In the genomic region with DNA sequence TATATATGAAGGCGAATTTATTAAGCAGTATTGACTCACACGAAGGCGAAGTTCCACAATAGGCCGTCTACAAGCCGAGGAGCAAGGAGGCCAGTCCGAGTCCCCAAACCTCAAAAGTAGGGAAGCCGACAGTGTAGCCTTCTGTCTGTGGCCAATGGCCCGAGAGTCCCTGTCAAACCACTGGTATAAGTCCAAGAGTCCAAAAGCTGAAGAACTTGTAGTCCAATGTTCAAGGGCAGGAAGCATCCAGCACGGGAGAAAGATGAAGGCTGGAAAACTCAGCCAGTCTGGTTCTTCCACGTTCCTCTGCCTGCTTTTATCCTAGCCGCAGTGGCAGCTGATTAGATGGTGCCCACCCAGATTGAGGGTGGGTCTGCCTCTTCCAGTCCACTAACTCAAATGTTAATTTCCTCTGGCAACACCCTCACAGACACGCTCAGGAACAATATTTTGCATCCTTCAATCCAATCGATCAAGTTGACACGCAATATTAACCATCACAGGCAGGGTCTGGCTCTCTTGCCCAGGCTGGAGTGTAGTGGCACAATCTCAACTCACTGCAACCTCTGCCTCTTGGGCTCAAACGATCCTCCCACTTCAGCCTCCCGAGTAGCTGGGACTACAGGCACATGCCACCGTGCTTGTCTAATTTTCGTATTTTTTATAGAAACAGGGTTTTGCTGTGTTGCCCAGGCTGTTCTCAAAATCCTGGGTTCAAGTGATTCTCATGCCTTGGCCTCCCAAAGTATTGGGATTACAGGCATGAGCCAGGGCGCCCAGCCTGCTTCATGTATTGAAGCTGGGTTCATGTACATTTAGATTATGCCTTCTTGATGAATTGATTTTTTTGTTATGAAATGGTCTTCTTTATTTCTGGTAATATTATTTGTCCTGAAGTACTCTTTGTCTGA, we compare ENCODE assay signal across 27 cellular contexts.
"Had no signal": no experiment of that assay in that cellular context is flagged by ENCODE, and none has a peak within 500 bp of the region (broad histone marks: within the 10 kb centered on the region; RNA-seq: fewer than 3 reads in every experiment).

No MANE protein-coding gene starts in this region.

- H3K4me1 Mint-ChIP-seq: activated B cell treated with CpG ODN at 0.5 μM for 24 hours, memory B cell, neural progenitor cell had no signal

- H3K36me3 Mint-ChIP-seq: neural progenitor cell had no signal

- H3K4me1 ChIP-seq: left ventricle myocardium inferior had no signal

- H3K36me3 ChIP-seq: cardiac muscle cell, colonic mucosa, left ventricle myocardium inferior, neural progenitor cell, prostate gland, thyroid gland had no signal

- H3K9me3 ChIP-seq: body of pancreas, colonic mucosa, mucosa of descending colon, prostate gland, thyroid gland had no signal

- H3K27me3 ChIP-seq: body of pancreas, cardiac muscle cell, colonic mucosa, dorsolateral prefrontal cortex, neural progenitor cell, spleen, thyroid gland had no signal

- H3K27ac Mint-ChIP-seq: activated B cell treated with CpG ODN at 0.5 μM for 24 hours; activated CD4-positive, alpha-beta T cell treated with anti-CD3 and anti-CD28 coated beads for 36 hours; activated naive CD4-positive, alpha-beta T cell treated with anti-CD3 and anti-CD28 coated beads, Interleukin-2, amount 10 ng/mL, durations not matched to agents 7 days and 5 days; effector memory CD8-positive, alpha-beta T cell; memory B cell; neural progenitor cell had no signal

- DNase-seq: activated B cell treated with CpG ODN at 0.5 μM for 24 hours; activated CD4-positive, alpha-beta T cell treated with anti-CD3 and anti-CD28 coated beads for 36 hours; activated CD4-positive, alpha-beta T cell treated with anti-CD3 and anti-CD28 coated beads, Interleukin-2, amount 50 U/mL, for 4 hours; activated CD8-positive, alpha-beta memory T cell treated with anti-CD3 and anti-CD28 coated beads for 24 hours; activated CD8-positive, alpha-beta memory T cell treated with anti-CD3 and anti-CD28 coated beads, Interleukin-2, amount 50 U/mL, for 4 hours; activated effector memory CD4-positive, alpha-beta T cell treated with anti-CD3 and anti-CD28 coated beads, Interleukin-2, amount 50 U/mL, for 16 hours; activated naive CD4-positive, alpha-beta T cell treated with anti-CD3 and anti-CD28 coated beads, Interleukin-2, amount 10 ng/mL, durations not matched to agents 7 days and 5 days; anterior cingulate cortex; colonic mucosa; effector memory CD8-positive, alpha-beta T cell; foreskin melanocyte; immature natural killer cell; left ventricle myocardium inferior; mucosa of descending colon; spleen; stimulated activated CD4-positive, alpha-beta T cell treated with anti-CD3 and anti-CD28 coated beads, Interleukin-4, amount 100 ng/mL, for 1 hour; stimulated activated naive CD4-positive, alpha-beta T cell treated with Interleukin-2 at 50 U/mL for 16 hours; T-helper 9 cell; thyroid gland had no signal

- H3K27ac ChIP-seq: body of pancreas, cardiac muscle cell, colonic mucosa, dorsolateral prefrontal cortex, left ventricle myocardium inferior, neural progenitor cell, prostate gland, spleen, thyroid gland had no signal

- ATAC-seq: activated CD4-positive, alpha-beta T cell treated with anti-CD3 and anti-CD28 coated beads for 36 hours; body of pancreas; effector memory CD8-positive, alpha-beta T cell; esophagus mucosa; mucosa of descending colon had no signal

- H3K4me3 Mint-ChIP-seq: activated B cell treated with CpG ODN at 0.5 μM for 24 hours; activated CD4-positive, alpha-beta T cell treated with anti-CD3 and anti-CD28 coated beads for 36 hours; activated naive CD4-positive, alpha-beta T cell treated with anti-CD3 and anti-CD28 coated beads, Interleukin-2, amount 10 ng/mL, durations not matched to agents 7 days and 5 days; effector memory CD8-positive, alpha-beta T cell; immature natural killer cell; memory B cell; neural progenitor cell had no signal

- H3K4me3 ChIP-seq: body of pancreas, cardiac muscle cell, colonic mucosa, dorsolateral prefrontal cortex, left ventricle myocardium inferior, mucosa of descending colon, neural progenitor cell, prostate gland, spleen, thyroid gland had no signal

- H3K27me3 Mint-ChIP-seq: activated B cell treated with CpG ODN at 0.5 μM for 24 hours; activated CD4-positive, alpha-beta T cell treated with anti-CD3 and anti-CD28 coated beads for 36 hours; activated naive CD4-positive, alpha-beta T cell treated with anti-CD3 and anti-CD28 coated beads, Interleukin-2, amount 10 ng/mL, durations not matched to agents 7 days and 5 days; effector memory CD8-positive, alpha-beta T cell had no signal

- H3K9ac ChIP-seq: neural progenitor cell had no signal

- H3K4me2 ChIP-seq: neural progenitor cell had no signal

- FAIRE-seq: endothelial cell of umbilical vein had no signal

- H2AFZ ChIP-seq: neural progenitor cell had no signal
